ENCODE assay signal across 1 cellular context in the genomic region with DNA sequence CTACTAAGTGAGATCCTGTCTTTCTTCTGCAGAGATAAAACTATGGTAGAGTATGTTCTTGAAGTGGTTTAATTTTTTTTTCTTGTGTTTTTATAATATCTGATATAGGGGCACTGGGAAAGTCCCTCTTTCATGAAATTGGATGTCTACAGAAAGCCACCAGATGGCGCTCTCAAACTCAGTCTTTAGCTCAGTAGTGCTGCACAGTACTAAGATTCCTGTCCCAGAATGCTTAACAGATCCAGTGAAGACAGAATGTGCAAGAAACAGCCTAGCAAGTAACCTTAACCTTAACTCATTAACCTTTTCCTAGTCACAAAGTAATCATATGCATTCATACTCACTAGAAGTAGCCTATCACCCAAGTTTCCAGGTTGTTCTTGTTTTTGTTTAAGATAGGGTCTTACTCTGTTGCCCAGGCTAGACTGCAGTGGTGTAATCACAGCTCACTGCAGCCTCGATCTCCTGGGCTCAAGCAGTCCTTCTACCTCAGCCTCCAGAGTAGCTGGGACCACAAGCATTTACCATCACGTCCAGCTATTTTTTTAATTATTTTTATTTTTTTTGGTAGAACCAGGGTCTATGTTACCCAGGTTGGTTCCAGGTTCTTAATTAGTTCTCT.
TF ChIP-seq lines count a peak whose summit lies in the region.

No MANE protein-coding gene starts in this region.

TF ChIP-seq in endothelial cell of umbilical vein, 7 proteins besides CTCF, POLR2A, EP300 and RAD21 (continued from another document):
- TF ChIP-seq POLR2AphosphoS5 (IDR thresholded peaks at IDR 0.05; ENCODE audit: insufficient read depth, low read depth, low read length) (no peak), JUN (IDR thresholded peaks at IDR 0.05; ENCODE audit: borderline replicate concordance, insufficient read depth, insufficient read length, low read depth) (no peak), MYC (IDR thresholded peaks at IDR 0.05; ENCODE audit: low read depth, low read length) (no peak), EZH2 (IDR thresholded peaks at IDR 0.05; ENCODE audit: borderline replicate concordance, low read depth, low read length, severe bottlenecking) (no peak), GATA2 (IDR thresholded peaks at IDR 0.05; ENCODE audit: insufficient read depth, insufficient read length, low read depth, low read length) (no peak)
